In the genomic region with DNA sequence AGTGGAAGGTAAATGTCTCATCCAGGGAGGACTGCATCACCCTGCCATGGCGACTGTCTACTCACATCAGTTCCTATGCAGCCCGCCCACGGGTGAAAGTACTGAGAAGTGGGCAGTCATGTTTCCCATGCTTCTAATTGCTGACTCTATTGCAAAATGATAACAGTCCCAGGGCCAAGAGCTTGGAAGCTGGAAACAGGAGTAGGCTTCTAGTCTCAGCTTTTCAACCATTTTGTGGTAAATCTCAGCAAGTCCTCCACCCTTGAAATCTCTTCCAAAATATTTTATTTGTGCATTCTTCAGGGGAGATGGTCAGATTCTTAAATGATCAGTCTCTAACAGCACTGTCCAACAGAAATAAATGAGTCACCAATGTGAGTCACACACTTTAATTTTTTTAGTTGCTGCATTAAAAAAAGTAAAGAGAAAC, we compare ENCODE assay signal across 14 cellular contexts.
DNase-seq lines count a peak whose midpoint lies in the region; ATAC-seq and TF ChIP-seq lines count a peak whose summit lies in the region.
"Had no signal": no experiment of that assay in that cellular context is flagged by ENCODE, and none has a peak within 500 bp of the region (broad histone marks: within the 10 kb centered on the region; RNA-seq: fewer than 3 reads in every experiment).

No MANE protein-coding gene starts in this region.

- peak; percentile 42 for ATAC-seq in activated T-helper 17 cell treated with anti-CD3 and anti-CD28 coated beads, Interleukin-2, amount 50 U/mL, for 72 hours (replicated peaks)
- no peak for ATAC-seq in esophagus mucosa

- no peaks in the 10 kb centered on the region for H3K36me3 Mint-ChIP-seq in activated T-helper 17 cell treated with anti-CD3 and anti-CD28 coated beads, Interleukin-2, amount 50 U/mL, for 72 hours (ENCODE audit: low read depth)
- H3K36me3 Mint-ChIP-seq: neural progenitor cell had no signal

- no peaks in the 10 kb centered on the region for H3K27me3 Mint-ChIP-seq in activated T-helper 17 cell treated with anti-CD3 and anti-CD28 coated beads, Interleukin-2, amount 50 U/mL, for 72 hours

- no peaks in the 10 kb centered on the region for H3K9me3 Mint-ChIP-seq in activated T-helper 17 cell treated with anti-CD3 and anti-CD28 coated beads, Interleukin-2, amount 50 U/mL, for 72 hours
- H3K9me3 Mint-ChIP-seq: activated B cell treated with CpG ODN at 0.5 μM for 24 hours, neural progenitor cell had no signal

- no peak overlapping the region for H3K27ac Mint-ChIP-seq in activated T-helper 17 cell treated with anti-CD3 and anti-CD28 coated beads, Interleukin-2, amount 50 U/mL, for 72 hours
- H3K27ac Mint-ChIP-seq: activated B cell treated with CpG ODN at 0.5 μM for 24 hours, neural progenitor cell had no signal

- no peak for TF ChIP-seq CTCF in AG09309 (IDR thresholded peaks at IDR 0.05; ENCODE audit: control insufficient read depth, insufficient read depth, low read depth, low read length, missing control alignments)

- H3K4me1 Mint-ChIP-seq in activated T-helper 17 cell treated with anti-CD3 and anti-CD28 coated beads, Interleukin-2, amount 50 U/mL, for 72 hours = no peaks in the 10 kb centered on the region
- H3K4me1 Mint-ChIP-seq: activated B cell treated with CpG ODN at 0.5 μM for 24 hours had no signal

- H3K4me3 ChIP-seq in AG09309 (ENCODE audit: control insufficient read depth, low read depth, low read length) = no peak overlapping the region
- H3K4me3 ChIP-seq: neural progenitor cell, vagina had no signal

- no peak overlapping the region for H3K4me3 Mint-ChIP-seq in activated T-helper 17 cell treated with anti-CD3 and anti-CD28 coated beads, Interleukin-2, amount 50 U/mL, for 72 hours
- H3K4me3 Mint-ChIP-seq: activated B cell treated with CpG ODN at 0.5 μM for 24 hours, neural progenitor cell had no signal

- DNase-seq in AG09309 (ENCODE audit: low read depth) = peak; percentile 83
- peak; percentile 74 for DNase-seq in GM04504 (ENCODE audit: low read depth)
- DNase-seq in iris pigment epithelial cell (ENCODE audit: low read depth) = peak; percentile 66
- DNase-seq in NCI-H345 treated with DMSO at 0.1 percent for 48 hours (lab: John Stamatoyannopoulos, UW; ENCODE audit: unreplicated experiment) = no peak
- DNase-seq in germinal center (ENCODE audit: low spot score) = no peak
- DNase-seq in hippocampal formation (lab: John Stamatoyannopoulos, UW) = no peak
- DNase-seq: activated B cell treated with CpG ODN at 0.5 μM for 24 hours, cerebellar nuclear complex, GDM1, NCI-H1105 had no signal

Comparison
In these comparisons a context has a peak if more than half of its experiments do, and no peak if none do; other contexts are left out.
1. DNase-seq: peak in AG09309 (single experiment), GM04504 (single experiment) and iris pigment epithelial cell (single experiment); none in NCI-H345 treated with DMSO at 0.1 percent for 48 hours (single experiment), germinal center (single experiment) and hippocampal formation (0 of 2).